In genomic region chr19:49876422-49877019, GRCh38 we compare ENCODE assay signal across 8 cellular contexts. TPM values are rescaled to one million over a fixed set of nuclear protein-coding genes. Genes with fewer than 3 reads are reported as not detected.
DNase-seq lines count a peak whose midpoint lies in the region; ATAC-seq and TF ChIP-seq lines count a peak whose summit lies in the region.

No MANE protein-coding gene starts in this region.

- H3K27ac ChIP-seq in cingulate gyrus (ENCODE audit: low read depth, low read length) = peak overlapping the region; percentile 100

- DNase-seq in AG20443 (ENCODE audit: low spot score) (peak; percentile 87), NCI-H460 (ENCODE audit: extremely low read depth, low read depth) (peak; percentile 95), left colon (peak; percentile 97 to 98)
- DNase-seq in activated CD4-positive, alpha-beta T cell treated with anti-CD3 and anti-CD28 coated beads for 1 hour = peak; percentile 98
- DNase-seq in stimulated activated CD4-positive, alpha-beta T cell treated with anti-CD3 and anti-CD28 coated beads, Interleukin-1b, Interleukin-23, amount 100 ng/mL, for 48 hours = peak; percentile 98

- intact Hi-C loops in left colon (cut with DNase I, micrococcal nuclease) = no loop called here

- TF ChIP-seq POLR2A in GM19099 (IDR thresholded peaks at IDR 0.05; ENCODE audit: extremely low read depth, insufficient read length, low read depth) = peak; percentile 58

- ATAC-seq in HG03354 (IDR thresholded peaks at IDR 0.05; ENCODE audit: poor library complexity, severe bottlenecking, unreplicated experiment) = peak; percentile 57
- ATAC-seq in left colon = peak; percentile 72

RNA-seq across cellular contexts. Expression of gene AKT1S1, which starts 0.6 kb away (rescaled TPM):
- total RNA-seq in NCI-H460 (2014; rRNA removed; shearing (Covaris generic)) = 16.2 and 17.0 TPM in 2 replicates
- 8.5 and 9.5 TPM in 2 replicates for polyA plus RNA-seq in NCI-H460 (2014; cell fraction: nucleus; rRNA removed)
- total RNA-seq in left colon = 10 to 100 TPM; 30.3 to 43.3 TPM

RNA-seq across cellular contexts. Expression of gene TBC1D17, which starts 1.0 kb away (rescaled TPM):
- 6.9 and 9.5 TPM in 2 replicates for total RNA-seq in NCI-H460 (2014; rRNA removed; shearing (Covaris generic))
- polyA plus RNA-seq in NCI-H460 (2014; cell fraction: nucleus; rRNA removed) = 7.9 and 11.2 TPM in 2 replicates
- total RNA-seq in left colon = 10 to 100 TPM; 32.8 to 36.4 TPM

RNA-seq across cellular contexts. Expression of gene PNKP, which starts 9.1 kb away (rescaled TPM):
- 22.3 and 31.4 TPM in 2 replicates for total RNA-seq in NCI-H460 (2014; rRNA removed; shearing (Covaris generic))
- polyA plus RNA-seq in NCI-H460 (2014; cell fraction: nucleus; rRNA removed) = 102 and 155 TPM in 2 replicates
- total RNA-seq in left colon = 10 to 100 TPM; 62.3 to 76.7 TPM

RNA-seq across cellular contexts. Expression of gene IL4I1, which starts 20.2 kb away (rescaled TPM):
- not detected in 2 replicates for total RNA-seq in NCI-H460 (2014; rRNA removed; shearing (Covaris generic))
- not detected in 2 replicates for polyA plus RNA-seq in NCI-H460 (2014; cell fraction: nucleus; rRNA removed)
- 1 to 10 TPM in 1 of 2 donors, under 1 TPM in 1; 0.67 to 1.3 TPM for total RNA-seq in left colon

RNA-seq across cellular contexts. Expression of gene PTOV1, which starts 25.6 kb away (rescaled TPM):
- total RNA-seq in NCI-H460 (2014; rRNA removed; shearing (Covaris generic)) = 24.9 and 25.8 TPM in 2 replicates
- 86.7 and 89.1 TPM in 2 replicates for polyA plus RNA-seq in NCI-H460 (2014; cell fraction: nucleus; rRNA removed)
- 10 to 100 TPM; 95.3 to 95.5 TPM for total RNA-seq in left colon

Comparison
In these comparisons a context has a peak if more than half of its experiments do, and no peak if none do; other contexts are left out.
1. Peak in every context shown above with its lines: DNase-seq, ATAC-seq and H3K27ac ChIP-seq.